Comparison of ENCODE assay signal across 1 cellular context in genomic region chr2:190343170-190343499, GRCh38.
TF ChIP-seq lines count a peak whose summit lies in the region.

No MANE protein-coding gene starts in this region.

TF ChIP-seq in HepG2, 621 proteins besides CTCF, POLR2A, EP300 and RAD21 (continued from another document):
- no peak for TF ChIP-seq ZNF646 (CRISPR knock-in tag; IDR thresholded peaks at IDR 0.05)
